Comparison of ENCODE assay signal across 22 cellular contexts in the genomic region with DNA sequence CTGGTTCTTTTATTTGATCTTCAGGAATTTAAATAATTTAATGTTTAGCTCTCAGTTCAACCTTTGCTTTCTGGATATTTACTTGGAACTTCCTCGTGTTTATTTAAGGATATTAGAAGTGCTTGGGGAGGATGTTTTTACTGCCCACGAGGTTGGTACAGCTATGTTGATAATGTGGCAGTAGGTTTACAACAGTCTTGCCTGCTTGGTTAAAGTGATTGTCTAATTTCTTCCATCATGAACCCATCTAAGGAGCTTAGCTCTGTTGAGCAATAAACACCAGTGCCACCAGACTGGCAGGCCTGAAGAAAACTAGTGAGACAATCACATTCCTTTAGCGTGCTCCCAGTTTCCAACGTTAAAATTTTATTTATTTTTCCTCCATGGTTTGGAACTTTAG.
"Had no signal": no experiment of that assay in that cellular context is flagged by ENCODE, and none has a peak within 500 bp of the region (broad histone marks: within the 10 kb centered on the region; RNA-seq: fewer than 3 reads in every experiment).

No MANE protein-coding gene starts in this region.

- DNase-seq: dermis blood vessel endothelial cell; effector memory CD8-positive, alpha-beta T cell; gastrocnemius medialis; kidney; left lung; mesenchymal stem cell; midbrain; naive thymus-derived CD4-positive, alpha-beta T cell; nephron progenitor cell; pancreas; right lobe of liver; small intestine; stimulated activated CD4-positive, alpha-beta T cell treated with anti-CD3 and anti-CD28 coated beads, Interleukin-15, amount 100 ng/mL, for 24 hours; stimulated activated CD4-positive, alpha-beta T cell treated with anti-CD3 and anti-CD28 coated beads, Interleukin-2, amount 100 ng/mL, for 48 hours; stimulated activated naive B cell treated with anti-CD40 and anti-IgM and Interleukin-4, amounts not matched to agents 10 μg/mL and 1 μg/mL and 100 μg/mL, for 72 hours; transverse colon; upper lobe of right lung had no signal

- H3K27ac Mint-ChIP-seq: effector memory CD8-positive, alpha-beta T cell; naive thymus-derived CD4-positive, alpha-beta T cell; nephron progenitor cell; stimulated activated naive B cell treated with anti-CD40 and anti-IgM and Interleukin-4, amounts not matched to agents 10 μg/mL and 1 μg/mL and 100 μg/mL, for 72 hours; stimulated activated naive CD8-positive, alpha-beta T cell treated with anti-CD3 and anti-CD28 coated beads, Interleukin-15, Interleukin-2, amounts not matched to agents 100 ng/mL and 50 ng/mL, for 24 hours had no signal

- H3K4me1 ChIP-seq: gastrocnemius medialis, pancreas, right lobe of liver, upper lobe of right lung had no signal

- H3K4me3 ChIP-seq: coronary artery, gastrocnemius medialis, left lung, pancreas, right lobe of liver, suprapubic skin, transverse colon, upper lobe of right lung, vagina had no signal

- H3K9me3 Mint-ChIP-seq: effector memory CD8-positive, alpha-beta T cell; nephron progenitor cell had no signal

- H3K9me3 ChIP-seq: gastrocnemius medialis, left lung, neutrophil, pancreas, right lobe of liver, suprapubic skin, transverse colon, upper lobe of right lung, vagina had no signal

- H3K4me1 Mint-ChIP-seq: nephron progenitor cell had no signal

- H3K27me3 Mint-ChIP-seq: effector memory CD8-positive, alpha-beta T cell; naive thymus-derived CD4-positive, alpha-beta T cell; stimulated activated naive CD8-positive, alpha-beta T cell treated with anti-CD3 and anti-CD28 coated beads, Interleukin-15, Interleukin-2, amounts not matched to agents 100 ng/mL and 50 ng/mL, for 24 hours had no signal

- H3K27ac ChIP-seq: coronary artery, gastrocnemius medialis, left lung, neutrophil, pancreas, right lobe of liver, suprapubic skin, upper lobe of right lung, vagina had no signal

- H3K27me3 ChIP-seq: gastrocnemius medialis, left lung, neutrophil, pancreas, right lobe of liver, suprapubic skin, transverse colon, upper lobe of right lung, vagina had no signal

- H3K36me3 ChIP-seq: gastrocnemius medialis, left lung, neutrophil, pancreas, right lobe of liver, suprapubic skin, transverse colon, upper lobe of right lung, vagina had no signal

- H3K4me3 Mint-ChIP-seq: effector memory CD8-positive, alpha-beta T cell; naive thymus-derived CD4-positive, alpha-beta T cell; nephron progenitor cell; stimulated activated naive B cell treated with anti-CD40 and anti-IgM and Interleukin-4, amounts not matched to agents 10 μg/mL and 1 μg/mL and 100 μg/mL, for 72 hours; stimulated activated naive CD8-positive, alpha-beta T cell treated with anti-CD3 and anti-CD28 coated beads, Interleukin-15, Interleukin-2, amounts not matched to agents 100 ng/mL and 50 ng/mL, for 24 hours had no signal
